1 cellular context compared by ENCODE assay signal in the genomic region with DNA sequence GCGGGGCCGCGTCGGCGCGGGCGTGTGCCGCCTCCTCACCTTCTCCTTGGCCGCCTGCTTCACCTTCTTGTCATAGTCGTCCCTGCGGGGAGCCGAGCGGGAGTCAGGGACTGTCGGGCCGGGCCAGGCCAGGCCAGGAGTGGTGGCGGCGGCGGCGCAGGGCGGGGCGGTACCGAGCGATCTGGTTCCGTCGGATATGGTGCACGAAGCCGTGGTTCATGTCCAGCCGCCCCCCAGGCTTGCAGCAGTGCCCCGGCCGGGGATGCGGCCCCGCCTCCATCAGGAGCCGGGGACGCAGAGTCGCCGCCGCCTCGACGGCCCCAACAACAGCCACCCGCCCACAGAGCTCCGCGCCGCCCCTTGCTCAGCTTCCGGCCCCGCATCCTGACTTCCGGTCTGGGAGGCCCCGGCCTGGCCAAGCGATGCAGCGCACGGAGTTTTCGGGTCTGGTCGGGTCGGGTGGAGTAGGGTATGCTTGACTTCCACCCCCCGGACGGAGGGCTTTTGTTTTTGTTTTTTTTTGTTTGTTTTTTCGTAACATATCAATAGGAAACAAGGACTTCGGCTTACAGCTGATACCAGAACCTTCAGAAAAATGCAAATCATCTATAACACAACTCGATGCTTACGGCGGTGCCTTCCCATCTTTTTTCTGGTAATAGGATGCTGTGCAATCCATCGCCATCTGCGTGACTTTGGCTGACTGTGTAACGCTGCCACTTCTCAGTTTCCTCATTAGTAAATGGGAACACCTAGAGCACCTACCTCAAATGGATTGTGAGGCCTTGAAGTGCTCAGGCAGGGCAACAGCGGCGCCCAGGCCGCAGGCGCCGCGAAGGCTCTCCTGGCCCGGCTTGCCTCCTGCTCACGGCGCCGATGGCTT.
TF ChIP-seq lines count a peak whose summit lies in the region.

Gene C2orf68 (minus strand): TSS at position 362 of the 883 bp plus-strand sequence. CDS start 82 bp downstream, at position 280.

TF ChIP-seq in HepG2, 621 proteins besides CTCF, POLR2A, EP300 and RAD21 (continued from another document and continues in another):
- TF ChIP-seq E2F1 (CRISPR knock-in tag; IDR thresholded peaks at IDR 0.05) (no peak), NCOA2 (CRISPR knock-in tag; IDR thresholded peaks at IDR 0.05) (no peak; the same call in none of the 2 replicates), ZNF501 (CRISPR knock-in tag; IDR thresholded peaks at IDR 0.05) (peak; percentile 87), ZBTB8A (CRISPR knock-in tag; IDR thresholded peaks at IDR 0.05; ENCODE audit: borderline replicate concordance, low read depth) (peak; percentile 37; the same call in 1 of the 2 replicates), ZFP36L1 (CRISPR knock-in tag; IDR thresholded peaks at IDR 0.05) (peak; percentile 24; the same call in 1 of the 2 replicates), ZNF597 (CRISPR knock-in tag; IDR thresholded peaks at IDR 0.05) (0 out of 2 replicates have a peak, but pooled peaks have one; percentile 45), FOXA1 (IDR thresholded peaks at IDR 0.05) (no peak), FOXA1 (CRISPR knock-in tag; IDR thresholded peaks at IDR 0.05) (0 out of 2 replicates have a peak, but pooled peaks have one; percentile 16), ATF7 (IDR thresholded peaks at IDR 0.05) (no peak), ATF7 (CRISPR knock-in tag; IDR thresholded peaks at IDR 0.05) (0 out of 2 replicates have a peak, but pooled peaks have one; percentile 10), CSRNP1 (CRISPR knock-in tag; IDR thresholded peaks at IDR 0.05) (0 out of 2 replicates have a peak, but pooled peaks have one; percentile 37), ZNF253 (CRISPR knock-in tag; IDR thresholded peaks at IDR 0.05; ENCODE audit: borderline replicate concordance) (peak; percentile 56; the same call in 1 of the 2 replicates), MEIS2 (CRISPR knock-in tag; IDR thresholded peaks at IDR 0.05) (peak; percentile 74), YY1 (IDR thresholded peaks at IDR 0.05; ENCODE audit: insufficient read depth, insufficient replicate concordance, low read depth, low read length) (peak; percentile 82), SRSF1 (optimal IDR thresholded peaks at IDR 0.05; ENCODE audit: low read depth, low read length) (no peak), ZNF460 (CRISPR knock-in tag; IDR thresholded peaks at IDR 0.05; ENCODE audit: borderline replicate concordance) (no peak), ZNF644 (CRISPR knock-in tag; IDR thresholded peaks at IDR 0.05; ENCODE audit: low read depth) (no peak), ZNF589 (CRISPR knock-in tag; conservative IDR thresholded peaks at IDR 0.05) (peak; percentile 93; the same call in 1 of the 2 replicates), SP4 (CRISPR knock-in tag; IDR thresholded peaks at IDR 0.05) (peak; percentile 83; the same call in 1 of the 2 replicates), SNAPC5 (CRISPR knock-in tag; IDR thresholded peaks at IDR 0.05; ENCODE audit: borderline replicate concordance) (no peak), ZUFSP (CRISPR knock-in tag; IDR thresholded peaks at IDR 0.05; ENCODE audit: borderline replicate concordance) (no peak), ZKSCAN8 (CRISPR knock-in tag; IDR thresholded peaks at IDR 0.05; ENCODE audit: borderline replicate concordance) (peak; percentile 77; the same call in 1 of the 2 replicates), SYNCRIP (IDR thresholded peaks at IDR 0.05; ENCODE audit: insufficient read depth, low read depth, low read length) (no peak), SIN3B (IDR thresholded peaks at IDR 0.05; ENCODE audit: low read length) (no peak), ZNF33B (CRISPR knock-in tag; IDR thresholded peaks at IDR 0.05) (peak; percentile 51; the same call in 1 of the 2 replicates), RORA (CRISPR knock-in tag; IDR thresholded peaks at IDR 0.05) (no peak), ZNF17 (CRISPR knock-in tag; IDR thresholded peaks at IDR 0.05) (no peak), KDM5B (CRISPR knock-in tag; IDR thresholded peaks at IDR 0.05; ENCODE audit: borderline replicate concordance) (peak; percentile 97), ZNF225 (CRISPR knock-in tag; IDR thresholded peaks at IDR 0.05) (0 out of 2 replicates have a peak, but pooled peaks have one; percentile 29), ZFP90 (CRISPR knock-in tag; IDR thresholded peaks at IDR 0.05; ENCODE audit: borderline replicate concordance) (peak; percentile 14; the same call in 1 of the 2 replicates), CHD4 (IDR thresholded peaks at IDR 0.05; ENCODE audit: borderline replicate concordance, low read length) (no peak; the same call in 1 of the 2 replicates), ZNF776 (CRISPR knock-in tag; IDR thresholded peaks at IDR 0.05) (peak; percentile 95), ZNF746 (CRISPR knock-in tag; IDR thresholded peaks at IDR 0.05) (peak; percentile 28; the same call in 1 of the 2 replicates)
- TF ChIP-seq, protein P1, sequence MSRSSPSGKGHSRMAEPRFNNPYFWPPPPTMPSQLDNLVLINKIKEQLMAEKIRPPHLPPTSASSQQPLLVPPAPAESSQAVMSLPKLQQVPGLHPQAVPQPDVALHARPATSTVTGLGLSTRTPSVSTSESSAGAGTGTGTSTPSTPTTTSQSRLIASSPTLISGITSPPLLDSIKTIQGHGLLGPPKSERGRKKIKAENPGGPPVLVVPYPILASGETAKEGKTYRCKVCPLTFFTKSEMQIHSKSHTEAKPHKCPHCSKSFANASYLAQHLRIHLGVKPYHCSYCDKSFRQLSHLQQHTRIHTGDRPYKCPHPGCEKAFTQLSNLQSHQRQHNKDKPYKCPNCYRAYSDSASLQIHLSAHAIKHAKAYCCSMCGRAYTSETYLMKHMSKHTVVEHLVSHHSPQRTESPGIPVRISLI (CRISPR knock-in tag; IDR thresholded peaks at IDR 0.05; ENCODE audit: borderline replicate concordance) = peak; percentile 41; the same call in 1 of the 2 replicates
- TF ChIP-seq, protein P2, sequence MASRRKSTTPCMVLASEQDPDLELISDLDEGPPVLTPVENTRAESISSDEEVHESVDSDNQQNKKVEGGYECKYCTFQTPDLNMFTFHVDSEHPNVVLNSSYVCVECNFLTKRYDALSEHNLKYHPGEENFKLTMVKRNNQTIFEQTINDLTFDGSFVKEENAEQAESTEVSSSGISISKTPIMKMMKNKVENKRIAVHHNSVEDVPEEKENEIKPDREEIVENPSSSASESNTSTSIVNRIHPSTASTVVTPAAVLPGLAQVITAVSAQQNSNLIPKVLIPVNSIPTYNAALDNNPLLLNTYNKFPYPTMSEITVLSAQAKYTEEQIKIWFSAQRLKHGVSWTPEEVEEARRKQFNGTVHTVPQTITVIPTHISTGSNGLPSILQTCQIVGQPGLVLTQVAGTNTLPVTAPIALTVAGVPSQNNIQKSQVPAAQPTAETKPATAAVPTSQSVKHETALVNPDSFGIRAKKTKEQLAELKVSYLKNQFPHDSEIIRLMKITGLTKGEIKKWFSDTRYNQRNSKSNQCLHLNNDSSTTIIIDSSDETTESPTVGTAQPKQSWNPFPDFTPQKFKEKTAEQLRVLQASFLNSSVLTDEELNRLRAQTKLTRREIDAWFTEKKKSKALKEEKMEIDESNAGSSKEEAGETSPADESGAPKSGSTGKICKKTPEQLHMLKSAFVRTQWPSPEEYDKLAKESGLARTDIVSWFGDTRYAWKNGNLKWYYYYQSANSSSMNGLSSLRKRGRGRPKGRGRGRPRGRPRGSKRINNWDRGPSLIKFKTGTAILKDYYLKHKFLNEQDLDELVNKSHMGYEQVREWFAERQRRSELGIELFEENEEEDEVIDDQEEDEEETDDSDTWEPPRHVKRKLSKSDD (CRISPR knock-in tag; IDR thresholded peaks at IDR 0.05; ENCODE audit: low read depth) = no peak; the same call in 1 of the 2 replicates
- TF ChIP-seq, protein P3, sequence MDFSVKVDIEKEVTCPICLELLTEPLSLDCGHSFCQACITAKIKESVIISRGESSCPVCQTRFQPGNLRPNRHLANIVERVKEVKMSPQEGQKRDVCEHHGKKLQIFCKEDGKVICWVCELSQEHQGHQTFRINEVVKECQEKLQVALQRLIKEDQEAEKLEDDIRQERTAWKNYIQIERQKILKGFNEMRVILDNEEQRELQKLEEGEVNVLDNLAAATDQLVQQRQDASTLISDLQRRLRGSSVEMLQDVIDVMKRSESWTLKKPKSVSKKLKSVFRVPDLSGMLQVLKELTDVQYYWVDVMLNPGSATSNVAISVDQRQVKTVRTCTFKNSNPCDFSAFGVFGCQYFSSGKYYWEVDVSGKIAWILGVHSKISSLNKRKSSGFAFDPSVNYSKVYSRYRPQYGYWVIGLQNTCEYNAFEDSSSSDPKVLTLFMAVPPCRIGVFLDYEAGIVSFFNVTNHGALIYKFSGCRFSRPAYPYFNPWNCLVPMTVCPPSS (IDR thresholded peaks at IDR 0.05) = no peak
- TF ChIP-seq, protein P4, sequence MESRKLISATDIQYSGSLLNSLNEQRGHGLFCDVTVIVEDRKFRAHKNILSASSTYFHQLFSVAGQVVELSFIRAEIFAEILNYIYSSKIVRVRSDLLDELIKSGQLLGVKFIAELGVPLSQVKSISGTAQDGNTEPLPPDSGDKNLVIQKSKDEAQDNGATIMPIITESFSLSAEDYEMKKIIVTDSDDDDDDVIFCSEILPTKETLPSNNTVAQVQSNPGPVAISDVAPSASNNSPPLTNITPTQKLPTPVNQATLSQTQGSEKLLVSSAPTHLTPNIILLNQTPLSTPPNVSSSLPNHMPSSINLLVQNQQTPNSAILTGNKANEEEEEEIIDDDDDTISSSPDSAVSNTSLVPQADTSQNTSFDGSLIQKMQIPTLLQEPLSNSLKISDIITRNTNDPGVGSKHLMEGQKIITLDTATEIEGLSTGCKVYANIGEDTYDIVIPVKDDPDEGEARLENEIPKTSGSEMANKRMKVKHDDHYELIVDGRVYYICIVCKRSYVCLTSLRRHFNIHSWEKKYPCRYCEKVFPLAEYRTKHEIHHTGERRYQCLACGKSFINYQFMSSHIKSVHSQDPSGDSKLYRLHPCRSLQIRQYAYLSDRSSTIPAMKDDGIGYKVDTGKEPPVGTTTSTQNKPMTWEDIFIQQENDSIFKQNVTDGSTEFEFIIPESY (CRISPR knock-in tag; IDR thresholded peaks at IDR 0.05) = peak; percentile 91
- TF ChIP-seq, protein P5, sequence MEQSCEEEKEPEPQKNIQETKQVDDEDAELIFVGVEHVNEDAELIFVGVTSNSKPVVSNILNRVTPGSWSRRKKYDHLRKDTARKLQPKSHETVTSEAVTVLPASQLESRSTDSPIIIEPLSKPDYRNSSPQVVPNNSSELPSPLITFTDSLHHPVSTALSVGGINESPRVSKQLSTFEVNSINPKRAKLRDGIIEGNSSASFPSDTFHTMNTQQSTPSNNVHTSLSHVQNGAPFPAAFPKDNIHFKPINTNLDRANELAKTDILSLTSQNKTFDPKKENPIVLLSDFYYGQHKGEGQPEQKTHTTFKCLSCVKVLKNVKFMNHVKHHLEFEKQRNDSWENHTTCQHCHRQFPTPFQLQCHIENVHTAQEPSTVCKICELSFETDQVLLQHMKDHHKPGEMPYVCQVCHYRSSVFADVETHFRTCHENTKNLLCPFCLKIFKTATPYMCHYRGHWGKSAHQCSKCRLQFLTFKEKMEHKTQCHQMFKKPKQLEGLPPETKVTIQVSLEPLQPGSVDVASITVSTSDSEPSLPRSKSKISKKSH (CRISPR knock-in tag; IDR thresholded peaks at IDR 0.05; ENCODE audit: borderline replicate concordance) = peak; percentile 44
